1 cellular context compared by ENCODE assay signal in the genomic region with DNA sequence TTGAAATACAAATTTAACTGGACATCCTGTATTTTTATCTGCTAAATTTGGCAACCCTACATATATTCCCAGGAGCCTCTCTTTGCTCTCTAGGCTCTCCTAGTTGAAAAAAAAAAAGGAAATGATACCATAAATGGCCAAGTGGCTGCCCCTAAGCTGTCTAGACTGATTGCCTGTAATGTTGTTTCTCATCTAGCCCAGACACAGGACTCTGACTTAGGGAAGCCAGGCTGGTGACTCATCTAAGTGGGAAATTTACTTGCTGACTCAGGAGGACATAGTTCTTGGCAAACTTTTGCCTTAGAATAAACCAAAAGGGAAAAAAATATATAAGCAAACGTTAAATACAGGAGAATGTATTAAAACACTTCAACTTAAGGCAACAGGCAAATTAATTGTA.
TF ChIP-seq lines count a peak whose summit lies in the region.

No MANE protein-coding gene starts in this region.

TF ChIP-seq in HEK293, 187 proteins besides CTCF, POLR2A, EP300 and RAD21 (continued from another document):
- TF ChIP-seq, protein P1, sequence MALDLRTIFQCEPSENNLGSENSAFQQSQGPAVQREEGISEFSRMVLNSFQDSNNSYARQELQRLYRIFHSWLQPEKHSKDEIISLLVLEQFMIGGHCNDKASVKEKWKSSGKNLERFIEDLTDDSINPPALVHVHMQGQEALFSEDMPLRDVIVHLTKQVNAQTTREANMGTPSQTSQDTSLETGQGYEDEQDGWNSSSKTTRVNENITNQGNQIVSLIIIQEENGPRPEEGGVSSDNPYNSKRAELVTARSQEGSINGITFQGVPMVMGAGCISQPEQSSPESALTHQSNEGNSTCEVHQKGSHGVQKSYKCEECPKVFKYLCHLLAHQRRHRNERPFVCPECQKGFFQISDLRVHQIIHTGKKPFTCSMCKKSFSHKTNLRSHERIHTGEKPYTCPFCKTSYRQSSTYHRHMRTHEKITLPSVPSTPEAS (tag by site-specific recombination; IDR thresholded peaks at IDR 0.05) = no peak
- TF ChIP-seq ZNF223 (tag by site-specific recombination; IDR thresholded peaks at IDR 0.05) (no peak), ZNF629 (tag by site-specific recombination; IDR thresholded peaks at IDR 0.05) (peak; percentile 55), ZNF660 (tag by site-specific recombination; IDR thresholded peaks at IDR 0.05) (peak; percentile 65), PRDM1 (tag by site-specific recombination; IDR thresholded peaks at IDR 0.05) (no peak), OVOL3 (tag by site-specific recombination; IDR thresholded peaks at IDR 0.05) (no peak), ZNF596 (tag by site-specific recombination; IDR thresholded peaks at IDR 0.05) (no peak), FEZF1 (tag by site-specific recombination; IDR thresholded peaks at IDR 0.05) (0 out of 2 replicates have a peak, but pooled peaks have one; percentile 18), TRIM28 (IDR thresholded peaks at IDR 0.05; ENCODE audit: borderline replicate concordance, low read length) (peak; percentile 26; the same call in 1 of the 2 replicates)
- TF ChIP-seq, protein P2, sequence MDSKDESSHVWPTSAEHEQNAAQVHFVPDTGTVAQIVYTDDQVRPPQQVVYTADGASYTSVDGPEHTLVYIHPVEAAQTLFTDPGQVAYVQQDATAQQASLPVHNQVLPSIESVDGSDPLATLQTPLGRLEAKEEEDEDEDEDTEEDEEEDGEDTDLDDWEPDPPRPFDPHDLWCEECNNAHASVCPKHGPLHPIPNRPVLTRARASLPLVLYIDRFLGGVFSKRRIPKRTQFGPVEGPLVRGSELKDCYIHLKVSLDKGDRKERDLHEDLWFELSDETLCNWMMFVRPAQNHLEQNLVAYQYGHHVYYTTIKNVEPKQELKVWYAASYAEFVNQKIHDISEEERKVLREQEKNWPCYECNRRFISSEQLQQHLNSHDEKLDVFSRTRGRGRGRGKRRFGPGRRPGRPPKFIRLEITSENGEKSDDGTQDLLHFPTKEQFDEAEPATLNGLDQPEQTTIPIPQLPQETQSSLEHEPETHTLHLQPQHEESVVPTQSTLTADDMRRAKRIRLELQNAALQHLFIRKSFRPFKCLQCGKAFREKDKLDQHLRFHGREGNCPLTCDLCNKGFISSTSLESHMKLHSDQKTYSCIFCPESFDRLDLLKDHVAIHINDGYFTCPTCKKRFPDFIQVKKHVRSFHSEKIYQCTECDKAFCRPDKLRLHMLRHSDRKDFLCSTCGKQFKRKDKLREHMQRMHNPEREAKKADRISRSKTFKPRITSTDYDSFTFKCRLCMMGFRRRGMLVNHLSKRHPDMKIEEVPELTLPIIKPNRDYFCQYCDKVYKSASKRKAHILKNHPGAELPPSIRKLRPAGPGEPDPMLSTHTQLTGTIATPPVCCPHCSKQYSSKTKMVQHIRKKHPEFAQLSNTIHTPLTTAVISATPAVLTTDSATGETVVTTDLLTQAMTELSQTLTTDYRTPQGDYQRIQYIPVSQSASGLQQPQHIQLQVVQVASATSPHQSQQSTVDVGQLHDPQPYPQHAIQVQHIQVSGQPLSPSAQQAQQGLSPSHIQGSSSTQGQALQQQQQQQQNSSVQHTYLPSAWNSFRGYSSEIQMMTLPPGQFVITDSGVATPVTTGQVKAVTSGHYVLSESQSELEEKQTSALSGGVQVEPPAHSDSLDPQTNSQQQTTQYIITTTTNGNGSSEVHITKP (tag by site-specific recombination; IDR thresholded peaks at IDR 0.05) = 0 out of 2 replicates have a peak, but pooled peaks have one; percentile 28
